8 cellular contexts compared by ENCODE assay signal in the genomic region with DNA sequence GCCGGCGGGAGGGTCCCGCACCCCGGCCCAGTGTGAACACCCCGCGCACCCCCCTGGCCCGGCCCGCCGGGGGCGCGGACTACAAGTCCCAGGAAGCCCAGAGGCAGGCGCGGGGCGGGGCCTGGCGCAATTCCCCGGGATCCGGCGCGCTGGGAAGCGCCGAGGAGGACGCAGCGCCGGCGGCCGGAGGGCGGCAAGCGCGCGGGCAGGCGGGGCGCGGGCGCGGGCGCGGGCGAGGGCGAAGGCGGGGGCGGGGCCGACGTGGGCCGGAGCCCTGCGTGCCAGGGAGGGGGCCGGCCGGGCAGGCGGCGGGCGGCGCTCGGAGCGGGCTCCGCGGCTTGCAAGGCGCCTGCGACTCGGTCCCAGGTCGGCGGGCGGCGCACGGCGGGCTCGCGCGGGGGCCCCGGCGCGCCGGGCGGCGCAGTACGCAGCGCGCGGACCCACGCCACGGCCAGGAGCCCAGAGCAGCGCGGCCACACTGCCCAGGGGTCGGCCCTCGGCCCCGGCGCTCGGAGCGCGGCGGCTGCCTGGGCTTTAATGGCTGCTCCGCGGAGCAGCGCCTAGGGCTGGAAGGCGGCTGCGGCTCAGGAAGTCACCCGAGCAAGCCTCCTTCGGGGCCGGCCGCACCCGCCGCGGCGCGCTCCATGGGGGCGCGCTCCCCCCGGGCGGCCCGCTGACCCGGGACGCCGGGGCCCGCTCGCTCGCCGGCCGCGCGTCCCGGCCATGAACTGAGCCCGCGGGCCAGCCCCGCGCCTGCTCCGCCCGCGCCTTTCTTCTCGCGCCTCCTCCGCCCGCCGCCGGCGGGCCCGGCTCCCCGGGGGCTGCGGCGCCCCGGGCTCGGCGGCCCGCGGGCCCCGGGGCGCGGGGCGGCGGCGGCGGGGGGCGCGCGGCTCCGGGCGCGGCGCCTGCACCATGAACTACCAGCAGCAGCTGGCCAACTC. TPM values are rescaled to one million over a fixed set of nuclear protein-coding genes. Genes with fewer than 3 reads are reported as not detected.
DNase-seq lines count a peak whose midpoint lies in the region; ATAC-seq and TF ChIP-seq lines count a peak whose summit lies in the region.

A gene (plus strand): TSS at position 269 of the 941 bp plus-strand sequence.

- H3K9me3 ChIP-seq in heart right ventricle = peaks cover 0 to 26% (median 0%) of the 10 kb centered on the region in 11 donors
- H3K9me3 ChIP-seq in ovary = no peaks in the 10 kb centered on the region

- H3K4me1 ChIP-seq in heart right ventricle (peaks cover 8 to 42% (median 25%) of the 10 kb centered on the region in 9 donors), ovary (ENCODE audit: insufficient read depth) (peaks cover 3% of the 10 kb centered on the region)

- TF ChIP-seq EP300 in ovary (IDR thresholded peaks at IDR 0.05) = no peak

- intact Hi-C loops in heart right ventricle (cut with DNase I) (loop anchor here in 3 of 10 donors (2.0 to 10.0 kb wide), 3 partner anchors 59 to 359 kb away; no protein-coding TSS in a partner anchor), ovary (cut with DNase I) (loop anchor here in 1 of 4 donors (10.0 kb wide), 1 partner anchor 91 kb away; no protein-coding TSS in a partner anchor)

- TF ChIP-seq CTCF in heart right ventricle (IDR thresholded peaks at IDR 0.05) (peak in 1 of 9 donors; percentile 9), ovary (IDR thresholded peaks at IDR 0.05) (peak in 1 of 3 donors; percentile 22), GM10266 (IDR thresholded peaks at IDR 0.05; ENCODE audit: control insufficient read depth, insufficient read depth, low read depth, missing control alignments) (no peak)

- DNase-seq in EH (ENCODE audit: low read depth) = peak; percentile 87
- DNase-seq in NCI-H69 (lab: John Stamatoyannopoulos, UW) = peak; percentile 86
- DNase-seq in anterior cingulate cortex (lab: John Stamatoyannopoulos, UW) = peak; percentile 33 to 93 (median 86)
- DNase-seq in heart right ventricle = peak; percentile 87 to 92
- peak; percentile 87 to 94 (median 90) for DNase-seq in ovary
- DNase-seq in GM10266 (ENCODE audit: extremely low spot score) = no peak

- H3K36me3 ChIP-seq in heart right ventricle (no peaks in the 10 kb centered on the region), ovary (no peaks in the 10 kb centered on the region)

- TF ChIP-seq POLR2A in ovary (IDR thresholded peaks at IDR 0.05) = no peak

- ATAC-seq in HG02973 (IDR thresholded peaks at IDR 0.05; ENCODE audit: unreplicated experiment) (peak; percentile 47), heart right ventricle (peak; percentile 87 to 93 (median 92)), HG02981 (IDR thresholded peaks at IDR 0.05; ENCODE audit: unreplicated experiment) (no peak)

- H3K27me3 ChIP-seq in heart right ventricle = peaks cover 0 to 36% (median 0%) of the 10 kb centered on the region in 7 donors
- H3K27me3 ChIP-seq in ovary = no peaks in the 10 kb centered on the region

- WGBS in heart right ventricle, 2 donors = 1% methylated on average over 69 to 155 of the region's 156 CpGs
- WGBS in ovary, 3 donors = 0 to 1% (median 0%) methylated on average over 35 to 155 of the region's 156 CpGs

- H3K4me3 ChIP-seq in heart right ventricle = peak within 1 kb of the TSS; percentile 54 to 90 (median 68)
- peak within 1 kb of the TSS; percentile 62 for H3K4me3 ChIP-seq in ovary

- peak within 1 kb of the TSS; percentile 44 to 87 (median 82) for H3K27ac ChIP-seq in heart right ventricle
- peak within 1 kb of the TSS; percentile 62 to 80 for H3K27ac ChIP-seq in ovary

RNA-seq across cellular contexts. Expression of the gene that starts here (rescaled TPM):
- 10 to 100 TPM; 17.5 to 29.2 (median 20.4) TPM for total RNA-seq in heart right ventricle
- polyA plus RNA-seq in heart right ventricle = 1 to 10 TPM; 3.5 to 4.3 TPM
- 10 to 100 TPM; 12.4 to 32.2 (median 21.9) TPM for total RNA-seq in ovary
- 10 to 100 TPM in 1 of 2 donors, 1 to 10 TPM in 1; 5.7 to 10.5 TPM for polyA plus RNA-seq in ovary
